ENCODE assay signal across 29 cellular contexts in the genomic region with DNA sequence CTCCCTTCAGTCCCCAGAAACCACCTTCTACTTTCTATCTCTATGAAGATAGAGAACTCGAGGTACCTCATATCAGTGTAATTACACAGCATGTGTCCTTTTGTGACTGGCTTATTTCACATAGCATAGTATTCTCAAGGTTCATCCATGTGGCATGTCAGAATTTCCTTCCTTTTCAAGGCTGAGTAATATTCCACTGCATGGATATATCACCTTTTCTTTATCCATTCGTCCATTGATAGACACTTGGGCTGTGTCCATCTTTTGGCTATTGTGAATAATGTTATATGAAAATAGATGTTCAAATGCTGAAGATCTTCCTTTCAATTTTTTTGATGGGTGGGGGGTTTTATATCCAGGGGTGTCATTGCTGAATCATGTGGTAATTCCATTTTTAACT.
"Had no signal": no experiment of that assay in that cellular context is flagged by ENCODE, and none has a peak within 500 bp of the region (broad histone marks: within the 10 kb centered on the region; RNA-seq: fewer than 3 reads in every experiment).

No MANE protein-coding gene starts in this region.

- H3K9me3 Mint-ChIP-seq: dendritic cell treated with granulocyte-macrophage colony-stimulating factor and Interleukin-4, amounts not matched to agents 40 ng/mL and 50 ng/mL, for 4 days; effector memory CD8-positive, alpha-beta T cell had no signal

- H3K4me1 ChIP-seq: colonic mucosa, esophagus muscularis mucosa, esophagus squamous epithelium, foreskin keratinocyte, gastrocnemius medialis, gastroesophageal sphincter, heart left ventricle, heart right ventricle had no signal

- H3K27ac Mint-ChIP-seq: dendritic cell treated with granulocyte-macrophage colony-stimulating factor and Interleukin-4, amounts not matched to agents 40 ng/mL and 50 ng/mL, for 4 days; effector memory CD8-positive, alpha-beta T cell; endodermal cell had no signal

- H3K27me3 ChIP-seq: colonic mucosa, dorsolateral prefrontal cortex, esophagus muscularis mucosa, foreskin keratinocyte, gastrocnemius medialis, heart left ventricle, heart right ventricle had no signal

- H3K36me3 ChIP-seq: colonic mucosa, esophagus muscularis mucosa, esophagus squamous epithelium, gastrocnemius medialis, gastroesophageal sphincter, heart left ventricle, heart right ventricle had no signal

- FAIRE-seq: colon, endometrium, endothelial cell of umbilical vein, frontal cortex had no signal

- DNase-seq: colonic mucosa; cortex of kidney; dermis blood vessel endothelial cell; dorsolateral prefrontal cortex; effector CD4-positive, alpha-beta T cell; effector CD8-positive, alpha-beta T cell; effector memory CD4-positive, alpha-beta T cell; effector memory CD8-positive, alpha-beta T cell; endodermal cell; erythroblast; esophagus squamous epithelium; foreskin fibroblast; foreskin keratinocyte; foreskin melanocyte; gastrocnemius medialis; glutamatergic neuron; head of caudate nucleus; heart left ventricle; heart right ventricle had no signal

- H3K4me3 Mint-ChIP-seq: dendritic cell treated with granulocyte-macrophage colony-stimulating factor and Interleukin-4, amounts not matched to agents 40 ng/mL and 50 ng/mL, for 4 days; effector memory CD8-positive, alpha-beta T cell; endodermal cell had no signal

- H3K4me3 ChIP-seq: colonic mucosa, coronary artery, dorsolateral prefrontal cortex, esophagus muscularis mucosa, esophagus squamous epithelium, gastrocnemius medialis, gastroesophageal sphincter, heart left ventricle, heart right ventricle had no signal

- ATAC-seq: effector memory CD8-positive, alpha-beta T cell; esophagus mucosa; foreskin keratinocyte; gastrocnemius medialis; gastroesophageal sphincter; heart left ventricle; heart right ventricle had no signal

- H3K9me3 ChIP-seq: colonic mucosa, esophagus muscularis mucosa, esophagus squamous epithelium, gastrocnemius medialis, gastroesophageal sphincter, heart left ventricle, heart right ventricle had no signal

- H3K4me1 Mint-ChIP-seq: endodermal cell had no signal

- H3K27ac ChIP-seq: colonic mucosa, coronary artery, dorsolateral prefrontal cortex, epithelial cell of prostate, esophagus muscularis mucosa, esophagus squamous epithelium, foreskin keratinocyte, gastrocnemius medialis, gastroesophageal sphincter, heart left ventricle, heart right ventricle had no signal
